1 cellular context compared by ENCODE assay signal in the genomic region with DNA sequence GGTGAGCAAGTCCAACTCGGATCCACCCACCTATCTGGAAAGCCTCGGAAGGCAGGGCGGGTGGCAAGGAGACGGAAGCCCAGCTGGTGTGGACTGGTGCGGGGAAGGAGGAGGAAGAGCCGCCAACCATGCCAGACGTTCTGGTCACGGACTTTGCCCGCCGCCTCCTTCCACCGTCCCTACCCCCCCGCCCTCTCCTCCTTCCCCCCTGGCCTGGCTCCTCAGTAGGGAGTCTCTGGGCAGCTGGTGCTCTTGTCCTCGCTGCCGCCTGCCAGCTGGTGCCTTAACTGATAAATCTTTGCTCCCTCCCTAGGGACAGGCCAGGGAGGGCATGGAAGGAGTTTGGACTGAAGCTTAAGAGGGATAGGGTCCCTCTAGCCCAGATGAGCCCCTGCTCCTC.
TF ChIP-seq lines count a peak whose summit lies in the region.

No MANE protein-coding gene starts in this region.

TF ChIP-seq in IMR-90, 13 proteins besides CTCF, POLR2A, EP300 and RAD21:
- TF ChIP-seq USF2 (IDR thresholded peaks at IDR 0.05; ENCODE audit: low read depth, low read length), result no peak
- no peak for TF ChIP-seq MXI1 (IDR thresholded peaks at IDR 0.05; ENCODE audit: borderline replicate concordance, low read depth, low read length)
- no peak for TF ChIP-seq NFE2L2 (IDR thresholded peaks at IDR 0.05; ENCODE audit: low read depth, low read length)
- TF ChIP-seq RCOR1 (IDR thresholded peaks at IDR 0.05; ENCODE audit: insufficient replicate concordance, low read length), result no peak
- TF ChIP-seq ELK1 (IDR thresholded peaks at IDR 0.05; ENCODE audit: borderline replicate concordance, low read depth, low read length), result no peak
- no peak for TF ChIP-seq CHD1 (IDR thresholded peaks at IDR 0.05; ENCODE audit: low read depth, low read length)
- TF ChIP-seq SMC3 (IDR thresholded peaks at IDR 0.05; ENCODE audit: low read depth, low read length), result no peak
- TF ChIP-seq CEBPB (IDR thresholded peaks at IDR 0.05; ENCODE audit: low read depth, low read length), result no peak
- no peak for TF ChIP-seq BHLHE40 (IDR thresholded peaks at IDR 0.05; ENCODE audit: low read depth, low read length)
- TF ChIP-seq MAZ (IDR thresholded peaks at IDR 0.05; ENCODE audit: borderline replicate concordance, low read depth, low read length), result no peak
- no peak for TF ChIP-seq RFX5 (IDR thresholded peaks at IDR 0.05; ENCODE audit: low read depth, low read length)
- TF ChIP-seq MAFK (IDR thresholded peaks at IDR 0.05; ENCODE audit: low read depth, low read length), result no peak
- TF ChIP-seq FOS (IDR thresholded peaks at IDR 0.05; ENCODE audit: low read depth, low read length), result no peak
